ENCODE assay signal across 15 cellular contexts in the genomic region with DNA sequence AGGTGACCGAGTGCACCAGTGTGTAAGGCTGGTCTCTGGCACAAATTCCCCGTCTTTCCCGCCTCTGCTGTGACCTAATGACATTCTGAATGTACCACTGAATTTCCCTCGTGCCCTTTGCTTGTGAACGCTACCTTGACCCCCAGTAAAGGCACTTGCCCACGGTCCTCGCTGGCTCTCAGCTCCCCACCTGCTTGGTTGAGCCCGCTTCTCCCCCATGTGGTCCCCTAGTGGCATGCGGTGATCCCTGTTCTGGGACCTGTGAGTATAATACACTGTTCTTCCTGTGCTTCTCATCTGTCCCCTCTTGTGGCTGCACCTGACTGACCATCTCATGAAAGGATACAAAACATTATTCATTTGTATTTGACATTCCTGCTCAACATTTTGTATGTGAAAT.
"Had no signal": no experiment of that assay in that cellular context is flagged by ENCODE, and none has a peak within 500 bp of the region (broad histone marks: within the 10 kb centered on the region; RNA-seq: fewer than 3 reads in every experiment).

No MANE protein-coding gene starts in this region.

- ATAC-seq: activated naive CD4-positive, alpha-beta T cell treated with anti-CD3 and anti-CD28 coated beads, Interleukin-2, amount 50 U/mL, for 72 hours; left lung had no signal

- H3K27ac ChIP-seq: adrenal gland, esophagus squamous epithelium, hepatocyte, left lung, tibial artery had no signal

- H3K79me2 ChIP-seq: hepatocyte had no signal

- H3K4me3 ChIP-seq: adrenal gland, esophagus squamous epithelium, hepatocyte, left lung, tibial artery had no signal

- H3K27me3 ChIP-seq: adrenal gland, esophagus squamous epithelium, hepatocyte, left lung, tibial artery had no signal

- H3K4me1 ChIP-seq: adrenal gland, esophagus squamous epithelium, left lung, tibial artery had no signal

- H3K36me3 ChIP-seq: adrenal gland, esophagus squamous epithelium, left lung, tibial artery had no signal

- FAIRE-seq: endothelial cell of umbilical vein had no signal

- H3K9me3 ChIP-seq: adrenal gland, esophagus squamous epithelium, left lung, tibial artery had no signal

- DNase-seq: activated CD4-positive, alpha-beta memory T cell treated with anti-CD3 and anti-CD28 coated beads for 36 hours; activated CD4-positive, alpha-beta T cell treated with anti-CD3 and anti-CD28 coated beads for 4 hours; activated gamma-delta T cell treated with Interleukin-2 at 50 U/mL for 16 hours; activated T-cell treated with anti-CD3 and anti-CD28 coated beads for 4 hours; adrenal gland; effector CD8-positive, alpha-beta T cell; esophagus squamous epithelium; left lung; mammary epithelial cell; stimulated activated CD4-positive, alpha-beta T cell treated with anti-CD3 and anti-CD28 coated beads, Interleukin-2, amount 100 ng/mL, for 24 hours; stimulated activated naive CD4-positive, alpha-beta T cell treated with Interleukin-2 at 50 U/mL for 16 hours; tibial artery had no signal

- H2AFZ ChIP-seq: hepatocyte had no signal
